Comparison of ENCODE assay signal across 9 cellular contexts in genomic region chr18:35291166-35291565, GRCh38. TPM values are rescaled to one million over a fixed set of nuclear protein-coding genes. Genes with fewer than 3 reads are reported as not detected.
A peak's percentile ranks its signal among the peaks of the same experiment; 100 is the strongest.
DNase-seq lines count a peak whose midpoint lies in the region; ATAC-seq and TF ChIP-seq lines count a peak whose summit lies in the region.
"Had no signal": no experiment of that assay in that cellular context is flagged by ENCODE, and none has a peak within 500 bp of the region (broad histone marks: within the 10 kb centered on the region; RNA-seq: fewer than 3 reads in every experiment).

No MANE protein-coding gene starts in this region.

- no peak for TF ChIP-seq CTCF in activated CD8-positive, alpha-beta T cell treated with anti-CD3 and anti-CD28 coated beads for 36 hours (IDR thresholded peaks at IDR 0.05)

- peaks cover 3% of the 10 kb centered on the region for H3K4me1 ChIP-seq in iPS-18a (ENCODE audit: control insufficient read depth, low read depth, low read length)

- peak overlapping the region; percentile 95 for H3K4me3 Mint-ChIP-seq in T-helper 2 cell treated with Interferon-gamma antibody and Interleukin-4, amounts not matched to agents 5 μg/mL and 100 μg/mL, for 36 hours
- peak overlapping the region; percentile 97 for H3K4me3 Mint-ChIP-seq in activated CD8-positive, alpha-beta T cell treated with anti-CD3 and anti-CD28 coated beads for 36 hours
- peak overlapping the region; percentile 90 to 96 for H3K4me3 Mint-ChIP-seq in stimulated activated naive CD8-positive, alpha-beta T cell treated with anti-CD3 and anti-CD28 coated beads, Interleukin-15, amount 100 ng/mL, for 72 hours

- no peaks in the 10 kb centered on the region for H3K27me3 Mint-ChIP-seq in T-helper 2 cell treated with Interferon-gamma antibody and Interleukin-4, amounts not matched to agents 5 μg/mL and 100 μg/mL, for 36 hours (ENCODE audit: low read depth)
- peaks cover 1% of the 10 kb centered on the region for H3K27me3 Mint-ChIP-seq in activated CD8-positive, alpha-beta T cell treated with anti-CD3 and anti-CD28 coated beads for 36 hours
- no peaks in the 10 kb centered on the region for H3K27me3 Mint-ChIP-seq in stimulated activated naive CD8-positive, alpha-beta T cell treated with anti-CD3 and anti-CD28 coated beads, Interleukin-15, amount 100 ng/mL, for 72 hours

- no peak for DNase-seq in T-helper 2 cell treated with Interferon-gamma antibody and Interleukin-4, amounts not matched to agents 5 μg/mL and 100 μg/mL, for 36 hours (ENCODE audit: low spot score)
- DNase-seq in T-helper 2 cell: no peak
- no peak for DNase-seq in activated CD8-positive, alpha-beta T cell treated with anti-CD3 and anti-CD28 coated beads for 36 hours
- DNase-seq in stimulated activated naive CD8-positive, alpha-beta T cell treated with anti-CD3 and anti-CD28 coated beads, Interleukin-15, amount 100 ng/mL, for 72 hours: no peak
- DNase-seq in central memory CD4-positive, alpha-beta T cell: no peak
- no peak for DNase-seq in middle frontal gyrus (ENCODE audit: extremely low spot score, low spot score)
- DNase-seq: AML-193 had no signal

- intact Hi-C loops in activated CD8-positive, alpha-beta T cell treated with anti-CD3 and anti-CD28 coated beads for 36 hours (cut with micrococcal nuclease): loop anchor here (2.0 kb wide), 2 partner anchors 24 to 50 kb away; partner anchors contain the start of gene ZNF397

- no peak for ATAC-seq in activated CD8-positive, alpha-beta T cell treated with anti-CD3 and anti-CD28 coated beads for 36 hours
- ATAC-seq in stimulated activated naive CD8-positive, alpha-beta T cell treated with anti-CD3 and anti-CD28 coated beads, Interleukin-15, amount 100 ng/mL, for 72 hours: no peak
- ATAC-seq in HG03159 (IDR thresholded peaks at IDR 0.05; ENCODE audit: unreplicated experiment): no peak

- CTCF ChIA-PET in activated CD8-positive, alpha-beta T cell treated with anti-CD3 and anti-CD28 coated beads for 36 hours (lab: Charles Lee): interaction anchor here (1.0 kb wide), 1 partner anchor 59 kb away, joined by 4 read pairs; no protein-coding TSS in a partner anchor

- peak overlapping the region; percentile 58 for H3K27ac Mint-ChIP-seq in T-helper 2 cell treated with Interferon-gamma antibody and Interleukin-4, amounts not matched to agents 5 μg/mL and 100 μg/mL, for 36 hours
- peak overlapping the region; percentile 95 for H3K27ac Mint-ChIP-seq in activated CD8-positive, alpha-beta T cell treated with anti-CD3 and anti-CD28 coated beads for 36 hours
- peak overlapping the region in 1 of 2 donors; percentile 65 for H3K27ac Mint-ChIP-seq in stimulated activated naive CD8-positive, alpha-beta T cell treated with anti-CD3 and anti-CD28 coated beads, Interleukin-15, amount 100 ng/mL, for 72 hours

- POLR2A ChIA-PET in activated CD8-positive, alpha-beta T cell treated with anti-CD3 and anti-CD28 coated beads for 36 hours (lab: Charles Lee): interaction anchor here (0.7 to 1.8 kb wide), 5 partner anchors 14 to 56 kb away, joined by 3 to 6 read pairs (median 4); partner anchors contain the start of gene ZNF397

- peaks cover 29% of the 10 kb centered on the region for H3K4me1 Mint-ChIP-seq in T-helper 2 cell treated with Interferon-gamma antibody and Interleukin-4, amounts not matched to agents 5 μg/mL and 100 μg/mL, for 36 hours (ENCODE audit: low read depth)
- H3K4me1 Mint-ChIP-seq in activated CD8-positive, alpha-beta T cell treated with anti-CD3 and anti-CD28 coated beads for 36 hours (ENCODE audit: low read depth): peaks cover 58% of the 10 kb centered on the region
- peaks cover 61% of the 10 kb centered on the region for H3K4me1 Mint-ChIP-seq in stimulated activated naive CD8-positive, alpha-beta T cell treated with anti-CD3 and anti-CD28 coated beads, Interleukin-15, amount 100 ng/mL, for 72 hours

- H3K9me3 Mint-ChIP-seq in T-helper 2 cell treated with Interferon-gamma antibody and Interleukin-4, amounts not matched to agents 5 μg/mL and 100 μg/mL, for 36 hours: peaks cover 27% of the 10 kb centered on the region
- peaks cover 3% of the 10 kb centered on the region for H3K9me3 Mint-ChIP-seq in activated CD8-positive, alpha-beta T cell treated with anti-CD3 and anti-CD28 coated beads for 36 hours
- peaks cover 7 to 8% of the 10 kb centered on the region in 2 donors for H3K9me3 Mint-ChIP-seq in stimulated activated naive CD8-positive, alpha-beta T cell treated with anti-CD3 and anti-CD28 coated beads, Interleukin-15, amount 100 ng/mL, for 72 hours

- no peaks in the 10 kb centered on the region for H3K9me3 ChIP-seq in iPS-18a (ENCODE audit: control insufficient read depth, low read depth, low read length)

- H3K36me3 Mint-ChIP-seq in T-helper 2 cell treated with Interferon-gamma antibody and Interleukin-4, amounts not matched to agents 5 μg/mL and 100 μg/mL, for 36 hours (ENCODE audit: low read depth): peaks cover 68% of the 10 kb centered on the region
- peaks cover 63% of the 10 kb centered on the region for H3K36me3 Mint-ChIP-seq in activated CD8-positive, alpha-beta T cell treated with anti-CD3 and anti-CD28 coated beads for 36 hours (ENCODE audit: low read depth)

- no peak overlapping the region for H3K27ac ChIP-seq in iPS-18a (ENCODE audit: low read length)

- no peaks in the 10 kb centered on the region for H3K27me3 ChIP-seq in iPS-18a (ENCODE audit: control insufficient read depth, insufficient read depth, low read length)

- H3K9ac ChIP-seq in iPS-18a (ENCODE audit: low read length): peak overlapping the region; percentile 93

- peaks cover 9% of the 10 kb centered on the region for H3K36me3 ChIP-seq in iPS-18a (ENCODE audit: control insufficient read depth, low read depth, low read length)

- H3K4me3 ChIP-seq in iPS-18a (ENCODE audit: low read length): peak overlapping the region; percentile 98

RNA-seq across cellular contexts. Expression of gene ZSCAN30, which starts 1.1 kb away (rescaled TPM):
- total RNA-seq in activated CD8-positive, alpha-beta T cell treated with anti-CD3 and anti-CD28 coated beads for 36 hours: 10 to 100 TPM; 20.7 to 22.5 TPM

RNA-seq across cellular contexts. Expression of gene ZNF397, which starts 50.3 kb away (rescaled TPM):
- 10 to 100 TPM; 17.9 to 18.9 TPM for total RNA-seq in activated CD8-positive, alpha-beta T cell treated with anti-CD3 and anti-CD28 coated beads for 36 hours

RNA-seq across cellular contexts. Expression of gene ZNF24, which starts 53.1 kb away (rescaled TPM):
- total RNA-seq in activated CD8-positive, alpha-beta T cell treated with anti-CD3 and anti-CD28 coated beads for 36 hours: 10 to 100 TPM; 42.7 to 45.1 TPM
